ENCODE assay signal across 10 cellular contexts in the genomic region with DNA sequence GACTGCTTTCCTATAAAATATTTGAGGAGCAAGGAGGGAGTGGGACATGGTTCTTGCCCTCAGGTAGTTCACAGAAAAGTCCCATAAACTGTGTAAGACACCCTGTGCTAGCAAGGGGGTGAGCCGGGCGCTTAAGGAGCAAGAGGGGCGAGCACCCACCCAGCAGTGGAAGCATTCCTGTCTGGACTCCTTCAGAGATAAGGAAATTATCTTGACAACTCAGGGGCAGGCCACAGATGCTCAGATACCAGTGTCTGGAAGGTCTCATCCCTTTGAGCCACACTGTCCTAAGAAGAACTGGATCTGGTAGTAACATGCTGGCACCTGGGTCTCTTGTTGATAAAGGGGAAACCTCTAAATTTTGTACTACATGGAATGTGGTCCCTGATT. TPM values are rescaled to one million over a fixed set of nuclear protein-coding genes. Genes with fewer than 3 reads are reported as not detected.
DNase-seq lines count a peak whose midpoint lies in the region; ATAC-seq and TF ChIP-seq lines count a peak whose summit lies in the region.
"Had no signal": no experiment of that assay in that cellular context is flagged by ENCODE, and none has a peak within 500 bp of the region (broad histone marks: within the 10 kb centered on the region; RNA-seq: fewer than 3 reads in every experiment).

No MANE protein-coding gene starts in this region.

- H3K27me3 ChIP-seq in mammary epithelial cell (ENCODE audit: insufficient read depth, low read length) (no peaks in the 10 kb centered on the region), muscle layer of duodenum (ENCODE audit: low read depth, low read length) (no peaks in the 10 kb centered on the region), vagina (no peaks in the 10 kb centered on the region)

- DNase-seq in cardiac septum (ENCODE audit: low spot score) (peak; percentile 38), Right ventricle myocardium superior (no peak), mammary epithelial cell (no peak), vagina (ENCODE audit: extremely low spot score in 2 of 2) (no peak), DMS 273 treated with DMSO at 0.1 percent for 48 hours (lab: John Stamatoyannopoulos, UW) (no peak)
- DNase-seq: NCI-H146 had no signal

- CTCF ChIA-PET in mammary epithelial cell (lab: Charles Lee; ENCODE audit: low non-redundant PET), result no interaction called here

- peak overlapping the region; percentile 45 for H3K27ac ChIP-seq in mammary epithelial cell (ENCODE audit: insufficient read depth, low read depth, low read length)
- peak overlapping the region; percentile 92 for H3K27ac ChIP-seq in muscle layer of duodenum (ENCODE audit: low read length)
- peak overlapping the region; percentile 68 for H3K27ac ChIP-seq in vagina
- H3K27ac ChIP-seq: SK-N-MC had no signal

- no peak for TF ChIP-seq CTCF in mammary epithelial cell (conservative IDR thresholded peaks at IDR 0.05 in 1 of 2, IDR thresholded peaks at IDR 0.05 in 1 of 2; ENCODE audit: extremely low read depth in 1 of 2, insufficient read depth in 1 of 2, low read depth in 1 of 2, low read length in 2 of 2)
- TF ChIP-seq CTCF in vagina (IDR thresholded peaks at IDR 0.05), result no peak

- in situ Hi-C loops in mammary epithelial cell (cut with MboI; ENCODE audit: low sequenced_read_pairs in 2 of 2), result no loop called here

- H3K9me3 ChIP-seq in mammary epithelial cell (replicated peaks; ENCODE audit: insufficient read depth, low read length) (no peaks in the 10 kb centered on the region), muscle layer of duodenum (ENCODE audit: control insufficient read depth in 1 of 2, low read length in 2 of 2) (no peaks in the 10 kb centered on the region), vagina (no peaks in the 10 kb centered on the region)

- H3K9ac ChIP-seq in mammary epithelial cell (ENCODE audit: insufficient read depth, low read length), result no peak overlapping the region

- no TSS peak for BruUV-seq in mammary epithelial cell (replicated peaks; lab: Mats Ljungman, UMichigan)

- TF ChIP-seq POLR2A in vagina (IDR thresholded peaks at IDR 0.05), result no peak

- peaks cover 98% of the 10 kb centered on the region for H3K79me2 ChIP-seq in mammary epithelial cell (ENCODE audit: insufficient read depth, low read length)

- peaks cover 8% of the 10 kb centered on the region for H4K20me1 ChIP-seq in mammary epithelial cell (ENCODE audit: insufficient read depth, low read length)

- no CpG with 5 or more reads among the region's 3 CpGs for WGBS in mammary epithelial cell (ENCODE audit: low coverage, missing lambda C conversion rate)

- no peak overlapping the region for H3K4me3 ChIP-seq in mammary epithelial cell (replicated peaks in 1 of 3; ENCODE audit: insufficient read depth in 1 of 3, low read depth in 2 of 3, low read length in 3 of 3)
- H3K4me3 ChIP-seq in muscle layer of duodenum (ENCODE audit: low read depth in 1 of 2, low read length in 2 of 2), result no peak overlapping the region
- H3K4me3 ChIP-seq in vagina, result peak overlapping the region in 1 of 2 donors; percentile 13
- H3K4me3 ChIP-seq: SK-N-MC had no signal

- peaks cover 15% of the 10 kb centered on the region for H3K36me3 ChIP-seq in mammary epithelial cell (ENCODE audit: insufficient read depth, low read length)
- peaks cover 2 to 18% of the 10 kb centered on the region in 2 donors for H3K36me3 ChIP-seq in muscle layer of duodenum (ENCODE audit: control insufficient read depth in 1 of 2, insufficient read depth in 2 of 2, low read length in 2 of 2)
- peaks cover 0 to 16% of the 10 kb centered on the region in 2 donors for H3K36me3 ChIP-seq in vagina

- peak overlapping the region; percentile 22 for H3K4me2 ChIP-seq in mammary epithelial cell (ENCODE audit: insufficient read depth, low read depth, low read length)

- peaks cover 27% of the 10 kb centered on the region for H3K4me1 ChIP-seq in mammary epithelial cell (ENCODE audit: insufficient read depth, low read length)
- peaks cover 10 to 36% of the 10 kb centered on the region in 2 donors for H3K4me1 ChIP-seq in muscle layer of duodenum (ENCODE audit: control insufficient read depth in 1 of 2, insufficient read depth in 2 of 2, low read length in 2 of 2)
- peaks cover 95% of the 10 kb centered on the region for H3K4me1 ChIP-seq in vagina

- no peak overlapping the region for H2AFZ ChIP-seq in mammary epithelial cell (ENCODE audit: low read depth, low read length)

- intact Hi-C loops in cardiac septum (cut with DNase I), result loop anchor here (5.0 kb wide), 1 partner anchor 44 kb away; no protein-coding TSS in a partner anchor
- intact Hi-C loops in Right ventricle myocardium superior (cut with DNase I), result no loop called here
- intact Hi-C loops in mammary epithelial cell (cut with micrococcal nuclease), result no loop called here
- intact Hi-C loops in vagina (cut with DNase I), result no loop called here

- dilution Hi-C loops in mammary epithelial cell (cut with HindIII; ENCODE audit: low sequenced_read_pairs), result no loop called here

- ATAC-seq in Right ventricle myocardium superior (ENCODE audit: poor library complexity) (no peak), HG02798 (IDR thresholded peaks at IDR 0.05; ENCODE audit: poor library complexity, unreplicated experiment) (no peak), HG02981 (IDR thresholded peaks at IDR 0.05; ENCODE audit: unreplicated experiment) (no peak)

RNA-seq across cellular contexts. Expression of a gene that starts 19.3 kb away (rescaled TPM):
- total RNA-seq in cardiac septum (148 TPM), Right ventricle myocardium superior (124 TPM), mammary epithelial cell (100 to 1,000 TPM in 1 of 2 donors, 10 to 100 TPM in 1; 78.9 to 341 TPM), vagina (190 TPM)
- polyA plus RNA-seq in mammary epithelial cell, result 475 TPM
- 221 TPM for polyA minus RNA-seq in mammary epithelial cell

RNA-seq across cellular contexts. Expression of a gene that starts 44.9 kb away (rescaled TPM):
- total RNA-seq in cardiac septum (18.6 TPM), Right ventricle myocardium superior (31.8 TPM), mammary epithelial cell (10 to 100 TPM; 15.2 to 17.0 TPM), vagina (9.6 TPM)
- polyA plus RNA-seq in mammary epithelial cell, result 10.1 TPM
- 24.7 TPM for polyA minus RNA-seq in mammary epithelial cell

RNA-seq across cellular contexts. Expression of a gene that starts 54.1 kb away (rescaled TPM):
- total RNA-seq in cardiac septum, result 7.3 TPM
- 8.1 TPM for total RNA-seq in Right ventricle myocardium superior
- total RNA-seq in mammary epithelial cell, result 10 to 100 TPM; 20.7 to 22.1 TPM
- polyA plus RNA-seq in mammary epithelial cell, result 19.6 TPM
- 23.9 TPM for polyA minus RNA-seq in mammary epithelial cell
- total RNA-seq in vagina, result 22.1 TPM
